15 cellular contexts compared by ENCODE assay signal in the genomic region with DNA sequence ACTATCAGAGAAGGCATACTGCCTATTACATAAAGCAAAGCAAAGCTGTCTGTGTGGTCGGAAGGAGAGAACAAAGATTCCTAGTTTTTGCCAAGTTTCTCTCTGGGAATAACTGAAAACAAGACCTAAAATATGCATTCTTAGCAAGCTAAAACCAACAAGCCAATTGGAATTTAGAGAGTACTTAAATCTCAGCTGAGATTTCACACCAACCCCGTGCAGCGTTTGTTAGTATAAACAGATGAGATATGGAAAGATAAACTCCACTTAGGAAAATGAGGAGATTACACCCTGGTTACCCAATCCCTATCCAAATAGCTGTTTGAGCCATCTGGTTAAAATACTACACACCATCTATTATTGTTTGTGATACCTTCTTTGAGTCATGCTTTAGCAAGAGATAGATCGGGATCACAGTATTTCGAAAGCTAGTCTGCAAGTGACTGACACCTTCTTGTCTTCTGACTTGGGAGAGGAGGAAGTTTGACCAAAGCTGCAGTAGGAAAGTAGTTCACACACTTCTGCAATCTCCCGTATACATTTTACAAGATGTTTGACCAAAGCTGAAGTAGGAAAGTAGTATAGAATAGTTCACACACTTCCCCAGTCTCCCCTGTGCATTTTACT. TPM values are rescaled to one million over a fixed set of nuclear protein-coding genes. Genes with fewer than 3 reads are reported as not detected.
DNase-seq lines count a peak whose midpoint lies in the region; ATAC-seq, FAIRE-seq and TF ChIP-seq lines count a peak whose summit lies in the region.
"Had no signal": no experiment of that assay in that cellular context is flagged by ENCODE, and none has a peak within 500 bp of the region (broad histone marks: within the 10 kb centered on the region; RNA-seq: fewer than 3 reads in every experiment).

No MANE protein-coding gene starts in this region.

- H3K36me3 Mint-ChIP-seq in activated T-helper 17 cell treated with anti-CD3 and anti-CD28 coated beads, Interleukin-2, amount 50 U/mL, for 72 hours (ENCODE audit: low read depth), result peaks cover 52% of the 10 kb centered on the region

- H3K4me1 ChIP-seq in A549, result peaks cover 29% of the 10 kb centered on the region

- TF ChIP-seq EP300 in A549 (IDR thresholded peaks at IDR 0.05), result no peak

- 23% methylated on average over 6 of the region's 6 CpGs for WGBS in A549 (ENCODE audit: missing lambda C conversion rate)

- H3K27ac ChIP-seq in A549 (peak overlapping the region in 1 of 2 experiments; percentile 7; a peak in 1 of 6 replicates), HL-60 (replicated peaks) (no peak overlapping the region)
- H3K27ac ChIP-seq: coronary artery, KMS-11 had no signal

- ATAC-seq in A549 (peak; percentile 68 to 78), HG03439 (IDR thresholded peaks at IDR 0.05; ENCODE audit: unreplicated experiment) (no peak), GM21367 (IDR thresholded peaks at IDR 0.05; ENCODE audit: unreplicated experiment) (no peak)
- no peak for ATAC-seq in activated T-helper 17 cell treated with anti-CD3 and anti-CD28 coated beads, Interleukin-2, amount 50 U/mL, for 72 hours (replicated peaks)
- ATAC-seq: activated CD8-positive, alpha-beta T cell treated with anti-CD3 and anti-CD28 coated beads, Interleukin-2, amount 10 ng/mL, durations not matched to agents 7 days and 5 days had no signal

- H3K4me1 Mint-ChIP-seq in activated T-helper 17 cell treated with anti-CD3 and anti-CD28 coated beads, Interleukin-2, amount 50 U/mL, for 72 hours, result peaks cover 9% of the 10 kb centered on the region

- POLR2A ChIA-PET in A549 (lab: Yijun Ruan, JAX), result interaction anchor here (1.0 to 1.8 kb wide), 4 partner anchors 11 to 71 kb away, joined by 3 to 11 read pairs (median 7); a partner anchor contains a TSS

- H3K4me3 Mint-ChIP-seq in activated T-helper 17 cell treated with anti-CD3 and anti-CD28 coated beads, Interleukin-2, amount 50 U/mL, for 72 hours, result no peak overlapping the region
- H3K4me3 Mint-ChIP-seq: activated CD8-positive, alpha-beta T cell treated with anti-CD3 and anti-CD28 coated beads, Interleukin-2, amount 10 ng/mL, durations not matched to agents 7 days and 5 days; CD4-positive, CD25-positive, alpha-beta regulatory T cell had no signal

- FAIRE-seq in A549 (lab: Jason Lieb, UNC), result no peak
- FAIRE-seq: RCC 7860 had no signal

- H3K9me3 ChIP-seq in A549, result no peaks in the 10 kb centered on the region
- H3K9me3 ChIP-seq: transverse colon had no signal

- peak overlapping the region; percentile 52 for H3K4me2 ChIP-seq in A549
- H3K4me2 ChIP-seq: KMS-11 had no signal

- TF ChIP-seq RAD21 in A549 (conservative IDR thresholded peaks at IDR 0.05 in 1 of 2, IDR thresholded peaks at IDR 0.05 in 1 of 2), result no peak

- H3K4me3 ChIP-seq in A549 (no peak overlapping the region), HL-60 (replicated peaks; ENCODE audit: insufficient read depth, low read length) (no peak overlapping the region)
- H3K4me3 ChIP-seq: coronary artery, transverse colon had no signal

- DNase-seq in A549 (ENCODE audit: low read depth in 1 of 2, low spot score in 1 of 2) (peak in 1 of 2 experiments; percentile 61), HL-60 (ENCODE audit: low read depth in 1 of 2, low spot score in 1 of 2) (peak; percentile 47 to 79), kidney tubule cell (ENCODE audit: low spot score) (peak; percentile 15), NCI-H2227 treated with DMSO at 0.1 percent for 48 hours (lab: John Stamatoyannopoulos, UW) (no peak), iPS-NIHi7 (ENCODE audit: extremely low spot score) (no peak)
- DNase-seq: activated CD8-positive, alpha-beta T cell treated with anti-CD3 and anti-CD28 coated beads, Interleukin-2, amount 10 ng/mL, durations not matched to agents 7 days and 5 days; CD4-positive, CD25-positive, alpha-beta regulatory T cell; stimulated activated CD4-positive, alpha-beta T cell treated with anti-CD3 and anti-CD28 coated beads, Interleukin-1b, Interleukin-23, amount 100 ng/mL, for 48 hours; transverse colon had no signal

- TF ChIP-seq CTCF in A549 (IDR thresholded peaks at IDR 0.05) (no peak), HL-60 (IDR thresholded peaks at IDR 0.05; ENCODE audit: insufficient read depth, low read length) (no peak)

- H3K27ac Mint-ChIP-seq in activated T-helper 17 cell treated with anti-CD3 and anti-CD28 coated beads, Interleukin-2, amount 50 U/mL, for 72 hours, result peak overlapping the region; percentile 33
- H3K27ac Mint-ChIP-seq: activated CD8-positive, alpha-beta T cell treated with anti-CD3 and anti-CD28 coated beads, Interleukin-2, amount 10 ng/mL, durations not matched to agents 7 days and 5 days had no signal

- CTCF ChIA-PET in A549 (lab: Yijun Ruan, JAX), result interaction anchor here (0.9 to 2.9 kb wide), 8 partner anchors 8 to 108 kb away, joined by 3 to 23 read pairs (median 4); a partner anchor contains a TSS

- no peaks in the 10 kb centered on the region for H3K27me3 Mint-ChIP-seq in activated T-helper 17 cell treated with anti-CD3 and anti-CD28 coated beads, Interleukin-2, amount 50 U/mL, for 72 hours
- H3K27me3 Mint-ChIP-seq: CD4-positive, CD25-positive, alpha-beta regulatory T cell had no signal

- no peaks in the 10 kb centered on the region for H3K9me3 Mint-ChIP-seq in activated T-helper 17 cell treated with anti-CD3 and anti-CD28 coated beads, Interleukin-2, amount 50 U/mL, for 72 hours
- H3K9me3 Mint-ChIP-seq: CD4-positive, CD25-positive, alpha-beta regulatory T cell had no signal

- TF ChIP-seq POLR2A in A549 (IDR thresholded peaks at IDR 0.05; ENCODE audit: low read length), result no peak

- H3K27me3 ChIP-seq in HL-60 (ENCODE audit: insufficient read depth, poor library complexity, severe bottlenecking), result no peaks in the 10 kb centered on the region
- H3K27me3 ChIP-seq: transverse colon had no signal

TF ChIP-seq in A549, 52 proteins besides CTCF, POLR2A, EP300 and RAD21:
- TF ChIP-seq CEBPB (IDR thresholded peaks at IDR 0.05) (peak; percentile 44 to 68; a peak in 3 of 4 replicates), NR3C1 (IDR thresholded peaks at IDR 0.05) (no peak), FOXS1 (CRISPR knock-in tag; IDR thresholded peaks at IDR 0.05) (no peak), SMC3 (IDR thresholded peaks at IDR 0.05) (no peak), FOSB (CRISPR knock-in tag; IDR thresholded peaks at IDR 0.05) (no peak), FOSL2 (IDR thresholded peaks at IDR 0.05) (no peak), FOSL2 (CRISPR knock-in tag; IDR thresholded peaks at IDR 0.05) (peak; percentile 45; the same call in 1 of the 2 replicates), JUNB (IDR thresholded peaks at IDR 0.05) (peak; percentile 10; the same call in 1 of the 2 replicates), NFE2L2 (conservative IDR thresholded peaks at IDR 0.05; ENCODE audit: low read length) (no peak), HOXB5 (CRISPR knock-in tag; IDR thresholded peaks at IDR 0.05) (no peak), JUN (IDR thresholded peaks at IDR 0.05) (no peak), MAFK (IDR thresholded peaks at IDR 0.05; ENCODE audit: partially characterized antibody) (no peak), EHF (CRISPR knock-in tag; IDR thresholded peaks at IDR 0.05) (no peak), RNF2 (IDR thresholded peaks at IDR 0.05; ENCODE audit: borderline replicate concordance, low read depth) (no peak)
- TF ChIP-seq, protein P1, sequence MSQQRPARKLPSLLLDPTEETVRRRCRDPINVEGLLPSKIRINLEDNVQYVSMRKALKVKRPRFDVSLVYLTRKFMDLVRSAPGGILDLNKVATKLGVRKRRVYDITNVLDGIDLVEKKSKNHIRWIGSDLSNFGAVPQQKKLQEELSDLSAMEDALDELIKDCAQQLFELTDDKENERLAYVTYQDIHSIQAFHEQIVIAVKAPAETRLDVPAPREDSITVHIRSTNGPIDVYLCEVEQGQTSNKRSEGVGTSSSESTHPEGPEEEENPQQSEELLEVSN (IDR thresholded peaks at IDR 0.05; ENCODE audit: borderline replicate concordance, low read depth), result no peak
- TF ChIP-seq, protein P2, sequence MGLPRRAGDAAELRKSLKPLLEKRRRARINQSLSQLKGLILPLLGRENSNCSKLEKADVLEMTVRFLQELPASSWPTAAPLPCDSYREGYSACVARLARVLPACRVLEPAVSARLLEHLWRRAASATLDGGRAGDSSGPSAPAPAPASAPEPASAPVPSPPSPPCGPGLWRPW (IDR thresholded peaks at IDR 0.05), result no peak

RNA-seq across cellular contexts. Expression of a gene that starts 18.2 kb away (rescaled TPM):
- polyA plus RNA-seq in A549 (2011; rRNA removed) (90.3 and 90.6 TPM in 2 replicates), A549 (2017; fragmentation: RNase III; extraction: RNeasy Plus Mini Kit Qiagen cat#74134 plus additional on column Dnase treatment) (42.4 to 43.6 TPM (median 42.5 TPM) in 3 replicates)
- polyA plus RNA-seq in A549 (2012; cell fraction: cytosol; rRNA removed), result 19.1 and 24.3 TPM in 2 replicates
- polyA plus RNA-seq in A549 (2012; cell fraction: nucleus; rRNA removed), result 19.7 and 28.6 TPM in 2 replicates
- polyA minus RNA-seq in A549 (2011; rRNA and poly(A)+ RNA removed), result 69.9 and 76.2 TPM in 2 replicates
- total RNA-seq in activated T-helper 17 cell treated with anti-CD3 and anti-CD28 coated beads, Interleukin-2, amount 50 U/mL, for 72 hours, result 10 to 100 TPM; 41.1 to 41.3 TPM

RNA-seq across cellular contexts. Expression of a gene that starts 50.0 kb away (rescaled TPM):
- polyA plus RNA-seq in A549 (2011; rRNA removed) (30.9 and 47.4 TPM in 2 replicates), A549 (2017; fragmentation: RNase III; extraction: RNeasy Plus Mini Kit Qiagen cat#74134 plus additional on column Dnase treatment) (42.2 to 49.8 TPM (median 44.1 TPM) in 3 replicates)
- polyA plus RNA-seq in A549 (2012; cell fraction: cytosol; rRNA removed), result 90.4 and 94.8 TPM in 2 replicates
- polyA plus RNA-seq in A549 (2012; cell fraction: nucleus; rRNA removed), result 70.3 and 77.1 TPM in 2 replicates
- polyA minus RNA-seq in A549 (2011; rRNA and poly(A)+ RNA removed), result 17.0 and 19.8 TPM in 2 replicates
- total RNA-seq in activated T-helper 17 cell treated with anti-CD3 and anti-CD28 coated beads, Interleukin-2, amount 50 U/mL, for 72 hours, result 10 to 100 TPM; 22.9 to 56.9 TPM

Comparison
In these comparisons a context has a peak if more than half of its experiments do, and no peak if none do; other contexts are left out.
1. ATAC-seq: peak in A549 (2 of 2); none in activated T-helper 17 cell treated with anti-CD3 and anti-CD28 coated beads, Interleukin-2, amount 50 U/mL, for 72 hours (single experiment), HG03439 (single experiment) and GM21367 (single experiment).
2. DNase-seq: peak in HL-60 (2 of 2) and kidney tubule cell (single experiment); none in NCI-H2227 treated with DMSO at 0.1 percent for 48 hours (single experiment) and iPS-NIHi7 (single experiment).